Comparison of ENCODE assay signal across 8 cellular contexts in the genomic region with DNA sequence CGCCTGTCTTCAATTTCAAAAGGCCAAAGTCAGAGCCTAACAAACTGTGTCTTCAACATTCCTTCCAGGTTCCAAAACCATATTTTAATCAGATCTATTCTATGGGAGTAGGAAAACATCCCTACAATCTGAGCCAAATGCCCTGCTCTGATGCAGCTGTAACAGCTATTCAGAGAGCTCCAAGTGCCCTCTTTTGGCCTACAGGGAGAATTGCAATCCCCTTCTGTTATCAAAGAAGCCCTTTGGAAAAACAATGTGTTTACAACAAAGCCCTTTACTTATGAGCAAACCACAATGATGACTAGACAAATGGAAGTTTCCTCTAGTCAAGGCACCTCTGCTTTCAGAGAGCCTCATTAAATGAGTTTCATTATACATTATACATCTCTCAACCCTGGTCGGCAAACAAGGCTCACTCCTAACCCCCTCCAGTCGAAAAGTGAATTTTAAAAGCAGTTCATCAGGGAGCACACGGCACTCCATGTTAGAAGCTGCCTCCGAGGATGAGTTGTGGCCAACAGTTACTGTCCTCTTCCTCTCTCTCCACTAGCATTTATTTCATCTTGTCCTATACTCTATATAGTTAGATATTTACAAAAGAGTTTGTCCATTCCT. TPM values are rescaled to one million over a fixed set of nuclear protein-coding genes. Genes with fewer than 3 reads are reported as not detected.
DNase-seq lines count a peak whose midpoint lies in the region; ATAC-seq and TF ChIP-seq lines count a peak whose summit lies in the region.

No MANE protein-coding gene starts in this region.

- H3K27me3 ChIP-seq in BJ (ENCODE audit: control insufficient read depth, insufficient read depth, low read length), result no peaks in the 10 kb centered on the region
- H3K27me3 ChIP-seq in ascending aorta, result no peaks in the 10 kb centered on the region
- H3K27me3 ChIP-seq in thoracic aorta (replicated peaks; ENCODE audit: insufficient read depth), result no peaks in the 10 kb centered on the region

- H3K4me1 ChIP-seq in ascending aorta (no peaks in the 10 kb centered on the region), thoracic aorta (ENCODE audit: control insufficient read depth in 1 of 2, low read depth in 2 of 2) (no peaks in the 10 kb centered on the region)

- H3K4me3 ChIP-seq in BJ (ENCODE audit: low read depth, low read length) (no peak overlapping the region), ascending aorta (no peak overlapping the region), thoracic aorta (no peak overlapping the region)

- intact Hi-C loops in ascending aorta (cut with DNase I), result no loop called here

- CTCF ChIA-PET in BJ (lab: Yijun Ruan, JAX), result interaction anchor here (0.7 to 4.0 kb wide), 21 partner anchors 10 to 1058 kb away, joined by 3 to 61 read pairs (median 3); no protein-coding TSS in a partner anchor

- peak; percentile 78 for ATAC-seq in GM18868 (IDR thresholded peaks at IDR 0.05; ENCODE audit: unreplicated experiment)
- no peak for ATAC-seq in thoracic aorta (ENCODE audit: insufficient number of reproducible peaks, low FRiP score, low read depth)
- no peak for ATAC-seq in GM21619 (IDR thresholded peaks at IDR 0.05; ENCODE audit: unreplicated experiment)
- ATAC-seq in HG03354 (IDR thresholded peaks at IDR 0.05; ENCODE audit: poor library complexity, severe bottlenecking, unreplicated experiment), result no peak

- H3K36me3 ChIP-seq in BJ (ENCODE audit: control insufficient read depth, insufficient read depth, low read length) (no peaks in the 10 kb centered on the region), ascending aorta (no peaks in the 10 kb centered on the region), thoracic aorta (no peaks in the 10 kb centered on the region)

- TF ChIP-seq CTCF in BJ (IDR thresholded peaks at IDR 0.05; ENCODE audit: insufficient read depth, low read depth, low read length) (peak; percentile 88), ascending aorta (IDR thresholded peaks at IDR 0.05) (peak; percentile 28 to 72 (median 67)), thoracic aorta (IDR thresholded peaks at IDR 0.05) (peak; percentile 72)

- no peak overlapping the region for H3K27ac ChIP-seq in ascending aorta
- H3K27ac ChIP-seq in thoracic aorta, result no peak overlapping the region

- DNase-seq in BJ (ENCODE audit: low read depth), result no peak
- peak; percentile 59 to 73 for DNase-seq in NCI-H2081 (lab: John Stamatoyannopoulos, UW)
- DNase-seq in ascending aorta (ENCODE audit: low spot score in 2 of 2), result no peak
- DNase-seq in iPS-NIHi11 (ENCODE audit: low spot score), result peak; percentile 54
- no peak for DNase-seq in thoracic aorta (ENCODE audit: low spot score)

- H3K9me3 ChIP-seq in ascending aorta (no peaks in the 10 kb centered on the region), thoracic aorta (no peaks in the 10 kb centered on the region)

- POLR2A ChIA-PET in BJ (lab: Charles Lee), result no interaction called here

RNA-seq across cellular contexts. Expression of gene TMCO5A, which starts 42.6 kb away (rescaled TPM):
- polyA plus RNA-seq in BJ (2011; rRNA removed), result not detected in 2 replicates
- polyA minus RNA-seq in BJ (2011; rRNA and poly(A)+ RNA removed), result not detected in 2 replicates
- total RNA-seq in ascending aorta (not detected), thoracic aorta (not detected)

Comparison
In these comparisons a context has a peak if more than half of its experiments do, and no peak if none do; other contexts are left out.
1. DNase-seq: peak in NCI-H2081 (2 of 2) and iPS-NIHi11 (single experiment); none in BJ (single experiment), ascending aorta (0 of 2) and thoracic aorta (single experiment).
2. Peak in every context shown above with its lines, with median percentiles within 50 percentile points of each other: CTCF ChIP-seq.